8 cellular contexts compared by ENCODE assay signal in the genomic region with DNA sequence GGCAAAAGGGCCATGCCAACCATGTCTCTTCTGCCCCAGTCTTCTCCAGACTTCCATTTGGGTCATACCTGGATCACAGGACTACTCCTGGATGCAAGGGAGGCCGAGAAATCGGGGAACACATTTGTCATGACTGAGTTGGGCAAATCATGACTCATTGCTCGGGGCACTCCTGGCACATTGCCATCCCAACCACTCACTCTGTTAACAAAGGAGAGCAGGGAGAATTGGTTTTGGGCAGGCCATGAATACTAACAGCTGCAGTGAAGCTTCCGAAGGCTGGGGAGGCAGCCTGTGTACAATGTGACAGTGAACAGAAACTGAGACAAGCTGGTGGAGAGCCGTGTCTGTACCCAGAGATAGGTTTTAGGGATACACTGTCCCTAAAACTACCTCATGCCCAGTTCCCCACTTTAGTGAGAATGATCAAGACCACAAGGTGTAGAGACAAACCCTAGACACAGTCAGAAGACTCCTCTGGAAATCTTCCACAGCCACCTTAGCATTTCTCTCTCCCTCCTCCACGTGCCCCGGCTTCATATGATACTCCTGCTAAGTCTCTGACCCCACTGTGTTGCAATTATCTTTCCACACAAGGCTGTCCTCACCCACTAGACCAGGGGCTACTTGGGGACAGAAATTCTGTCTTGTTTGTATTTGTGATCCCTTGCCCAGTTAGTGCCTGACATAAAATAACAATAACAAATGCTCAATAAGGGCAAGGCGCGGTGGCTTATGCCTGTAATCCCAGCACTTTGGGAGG. TPM values are rescaled to one million over a fixed set of nuclear protein-coding genes. Genes with fewer than 3 reads are reported as not detected.
A peak's percentile ranks its signal among the peaks of the same experiment; 100 is the strongest.
DNase-seq lines count a peak whose midpoint lies in the region; ATAC-seq, FAIRE-seq and TF ChIP-seq lines count a peak whose summit lies in the region.

No MANE protein-coding gene starts in this region.

- H3K9me3 ChIP-seq in PC-3 (ENCODE audit: low read length): no peaks in the 10 kb centered on the region
- no peaks in the 10 kb centered on the region for H3K9me3 ChIP-seq in thyroid gland

- no peak for FAIRE-seq in GM12891 (lab: Jason Lieb, UNC)

- peak; percentile 78 for ATAC-seq in PC-3
- no peak for ATAC-seq in HG03565 (IDR thresholded peaks at IDR 0.05; ENCODE audit: unreplicated experiment)

- H3K36me3 ChIP-seq in PC-3 (ENCODE audit: low read depth, low read length) (no peaks in the 10 kb centered on the region), thyroid gland (no peaks in the 10 kb centered on the region)

- POLR2A ChIA-PET in PC-3 (lab: Charles Lee; ENCODE audit: unreplicated experiment): no interaction called here

- H4K20me1 ChIP-seq in PC-3 (ENCODE audit: low read length): no peaks in the 10 kb centered on the region

- H3K4me3 ChIP-seq in PC-3 (ENCODE audit: low read length) (peak overlapping the region; percentile 4; the same call in 1 of the 2 replicates), thyroid gland (replicated peaks in 1 of 3) (no peak overlapping the region)

- no peak for TF ChIP-seq CTCF in PC-3 (conservative IDR thresholded peaks at IDR 0.05; ENCODE audit: low read depth, low read length)
- TF ChIP-seq CTCF in thyroid gland (IDR thresholded peaks at IDR 0.05): no peak

- CTCF ChIA-PET in PC-3 (lab: Charles Lee): no interaction called here

- DNase-seq in NCI-H2227 (lab: John Stamatoyannopoulos, UW; ENCODE audit: unreplicated experiment) (peak; percentile 10), NCI-H2227 treated with DMSO at 0.1 percent for 48 hours (lab: John Stamatoyannopoulos, UW) (no peak), PC-3 (peak; percentile 98), fibroblast of gingiva (ENCODE audit: low read depth) (peak; percentile 55), thyroid gland (peak; percentile 71 to 76), NCI-H446 treated with DMSO at 0.1 percent for 48 hours (lab: John Stamatoyannopoulos, UW) (no peak), GM12891 (ENCODE audit: insufficient read length, low spot score) (no peak)

- H3K9me2 ChIP-seq in PC-3 (replicated peaks; ENCODE audit: low read length): no peaks in the 10 kb centered on the region

- intact Hi-C loops in PC-3 (cut with micrococcal nuclease) (loop anchor here (2.0 kb wide), 1 partner anchor 42 kb away; the partner anchor contains the start of gene BMF), thyroid gland (cut with DNase I) (no loop called here)

- peaks cover 59% of the 10 kb centered on the region for H3K4me1 ChIP-seq in PC-3 (ENCODE audit: insufficient read depth, low read length)
- H3K4me1 ChIP-seq in thyroid gland: peaks cover under 1 to 2% of the 10 kb centered on the region in 2 donors

- H3F3A ChIP-seq in PC-3 (ENCODE audit: low read length, unreplicated experiment): no peaks in the 10 kb centered on the region

- TF ChIP-seq POLR2A in thyroid gland (IDR thresholded peaks at IDR 0.05) (no peak), GM12891 (IDR thresholded peaks at IDR 0.05; ENCODE audit: low read depth, low read length) (no peak)

- H3K27ac ChIP-seq in PC-3 (ENCODE audit: low read length) (peak overlapping the region; percentile 69), thyroid gland (no peak overlapping the region)

- no TSS peak for BruUV-seq in PC-3 (replicated peaks; lab: Mats Ljungman, UMichigan)

- no peak overlapping the region for H3K9ac ChIP-seq in PC-3 (ENCODE audit: low read length)

- H3K4me2 ChIP-seq in PC-3 (ENCODE audit: low read length): peak overlapping the region; percentile 73

- no peaks in the 10 kb centered on the region for H3K79me2 ChIP-seq in PC-3 (ENCODE audit: low read length)

- H3K27me3 ChIP-seq in PC-3 (ENCODE audit: low read length) (no peaks in the 10 kb centered on the region), thyroid gland (no peaks in the 10 kb centered on the region)

- WGBS in thyroid gland, 2 donors: 59 to 70% methylated on average over 9 of the region's 9 CpGs

- H2AFZ ChIP-seq in PC-3 (ENCODE audit: low read length): peak overlapping the region; percentile 54

TF ChIP-seq in GM12891, 5 proteins besides CTCF, POLR2A, EP300 and RAD21:
- TF ChIP-seq PAX5 (IDR thresholded peaks at IDR 0.05; ENCODE audit: insufficient read depth, low read length, severe bottlenecking) (no peak), POLR2AphosphoS5 (IDR thresholded peaks at IDR 0.05; ENCODE audit: low read depth, low read length) (no peak), SPI1 (IDR thresholded peaks at IDR 0.05; ENCODE audit: low read depth, low read length) (no peak), POU2F2 (IDR thresholded peaks at IDR 0.05; ENCODE audit: low read depth, low read length) (no peak), TAF1 (IDR thresholded peaks at IDR 0.05; ENCODE audit: low read depth, low read length) (no peak)

RNA-seq across cellular contexts. Expression of gene BUB1B, which starts 10.5 kb away (rescaled TPM):
- 73.0 and 96.4 TPM in 2 replicates for total RNA-seq in PC-3 (2014; rRNA removed)
- 1 to 10 TPM in 2 of 4 donors, under 1 TPM in 2; 0.20 to 3.7 (median 1.4) TPM for total RNA-seq in thyroid gland
- polyA plus RNA-seq in GM12891 (2012; ENCODE audit: low read depth, missing spikeins): 35.6 TPM

RNA-seq across cellular contexts. Expression of gene BMF, which starts 41.7 kb away (rescaled TPM):
- 0.95 and 5.2 TPM in 2 replicates for total RNA-seq in PC-3 (2014; rRNA removed)
- 10 to 100 TPM; 31.9 to 49.3 (median 37.2) TPM for total RNA-seq in thyroid gland
- polyA plus RNA-seq in GM12891 (2012; ENCODE audit: low read depth, missing spikeins): 17.7 TPM

Comparison
In these comparisons a context has a peak if more than half of its experiments do, and no peak if none do; other contexts are left out.
1. DNase-seq: peak in NCI-H2227 (single experiment), PC-3 (single experiment), fibroblast of gingiva (single experiment) and thyroid gland (2 of 2); none in NCI-H2227 treated with DMSO at 0.1 percent for 48 hours (single experiment), NCI-H446 treated with DMSO at 0.1 percent for 48 hours (single experiment) and GM12891 (single experiment).
2. RNA of gene BUB1B, which starts 10.5 kb away (total RNA-seq): 73.0 to 96.4 TPM in PC-3; 0.20 to 3.7 TPM in thyroid gland; every median in the first group is over 10 times any median in the second.